Comparison of ENCODE assay signal across 11 cellular contexts in genomic region chr3:172194702-172195392, GRCh38.
DNase-seq lines count a peak whose midpoint lies in the region; ATAC-seq, FAIRE-seq and TF ChIP-seq lines count a peak whose summit lies in the region.
"Had no signal": no experiment of that assay in that cellular context is flagged by ENCODE, and none has a peak within 500 bp of the region (broad histone marks: within the 10 kb centered on the region; RNA-seq: fewer than 3 reads in every experiment).

No MANE protein-coding gene starts in this region.

- peaks cover 2% of the 10 kb centered on the region for H3K9me3 Mint-ChIP-seq in astrocyte (ENCODE audit: unreplicated experiment)
- H3K9me3 Mint-ChIP-seq: activated CD4-positive, alpha-beta T cell treated with anti-CD3 and anti-CD28 coated beads, Interleukin-2, amount 10 ng/mL, durations not matched to agents 7 days and 5 days had no signal

- FAIRE-seq in astrocyte (lab: Jason Lieb, UNC): no peak

- H3K4me3 ChIP-seq in astrocyte (ENCODE audit: insufficient read depth, low read depth, low read length) (no peak overlapping the region), left lung (no peak overlapping the region)

- no peak overlapping the region for H2AFZ ChIP-seq in astrocyte (ENCODE audit: low read depth, low read length)

- no peaks in the 10 kb centered on the region for H3K9me3 ChIP-seq in astrocyte (ENCODE audit: insufficient read depth, low read depth, low read length)
- H3K9me3 ChIP-seq in left lung: no peaks in the 10 kb centered on the region

- H3K79me2 ChIP-seq in astrocyte (ENCODE audit: insufficient read depth, low read length): peaks cover 85% of the 10 kb centered on the region

- peaks cover 23% of the 10 kb centered on the region for H3K4me1 Mint-ChIP-seq in astrocyte (ENCODE audit: low read depth, unreplicated experiment)
- H3K4me1 Mint-ChIP-seq: activated CD4-positive, alpha-beta T cell treated with anti-CD3 and anti-CD28 coated beads, Interleukin-2, amount 10 ng/mL, durations not matched to agents 7 days and 5 days had no signal

- peak overlapping the region; percentile 7 for H3K27ac Mint-ChIP-seq in astrocyte (ENCODE audit: unreplicated experiment)
- H3K27ac Mint-ChIP-seq: activated CD4-positive, alpha-beta T cell treated with anti-CD3 and anti-CD28 coated beads, Interleukin-2, amount 10 ng/mL, durations not matched to agents 7 days and 5 days had no signal

- H3K36me3 ChIP-seq in astrocyte (ENCODE audit: insufficient read depth, low read length) (peaks cover 3% of the 10 kb centered on the region), left lung (peaks cover 0 to 5% of the 10 kb centered on the region in 2 donors)

- peak; percentile 78 for ATAC-seq in left lung
- ATAC-seq in omental fat pad (ENCODE audit: low FRiP score): no peak

- H3K4me3 Mint-ChIP-seq in astrocyte (ENCODE audit: unreplicated experiment): no peak overlapping the region
- H3K4me3 Mint-ChIP-seq: activated CD4-positive, alpha-beta T cell treated with anti-CD3 and anti-CD28 coated beads, Interleukin-2, amount 10 ng/mL, durations not matched to agents 7 days and 5 days had no signal

- H3K27ac ChIP-seq in astrocyte (ENCODE audit: low read depth, low read length) (peak overlapping the region; percentile 16), left lung (no peak overlapping the region)

- intact Hi-C loops in left lung (cut with DNase I): no loop called here

- H3K4me2 ChIP-seq in astrocyte (ENCODE audit: low read length): peak overlapping the region; percentile 18

- H3K36me3 Mint-ChIP-seq in astrocyte (ENCODE audit: low read depth, unreplicated experiment): peaks cover 12% of the 10 kb centered on the region

- DNase-seq in DMS 273 treated with DMSO at 0.1 percent for 48 hours (lab: John Stamatoyannopoulos, UW) (peak; percentile 54), NCI-H1105 (lab: John Stamatoyannopoulos, UW) (peak; percentile 80), astrocyte (ENCODE audit: low read depth) (peak; percentile 67), left lung (no peak), omental fat pad (ENCODE audit: low spot score) (no peak), cerebellar nuclear complex (lab: John Stamatoyannopoulos, UW) (no peak), GM19238 (ENCODE audit: insufficient read length, low spot score) (no peak), NCI-H1694 treated with DMSO at 0.1 percent for 48 hours (lab: John Stamatoyannopoulos, UW) (no peak)
- DNase-seq: activated CD4-positive, alpha-beta T cell treated with anti-CD3 and anti-CD28 coated beads, Interleukin-2, amount 10 ng/mL, durations not matched to agents 7 days and 5 days; GF-D8; KBM-7 had no signal

- peaks cover 14% of the 10 kb centered on the region for H3K4me1 ChIP-seq in astrocyte (ENCODE audit: insufficient read depth, low read length)
- H3K4me1 ChIP-seq in left lung: peaks cover 6 to 13% of the 10 kb centered on the region in 2 donors

- H3K9ac ChIP-seq in astrocyte (ENCODE audit: low read length): peak overlapping the region; percentile 26

- H3K27me3 ChIP-seq in astrocyte (ENCODE audit: insufficient read depth, low read length) (no peaks in the 10 kb centered on the region), left lung (no peaks in the 10 kb centered on the region)

- TF ChIP-seq CTCF in astrocyte (IDR thresholded peaks at IDR 0.05; ENCODE audit: insufficient read depth, low read depth, low read length): no peak
- TF ChIP-seq CTCF in left lung (IDR thresholded peaks at IDR 0.05): no peak
- no peak for TF ChIP-seq CTCF in omental fat pad (IDR thresholded peaks at IDR 0.05)

- peaks cover 42% of the 10 kb centered on the region for H4K20me1 ChIP-seq in astrocyte (ENCODE audit: insufficient read depth, low read length)

- H3K27me3 Mint-ChIP-seq in astrocyte (ENCODE audit: low read depth, unreplicated experiment): no peaks in the 10 kb centered on the region
- H3K27me3 Mint-ChIP-seq: activated CD4-positive, alpha-beta T cell treated with anti-CD3 and anti-CD28 coated beads, Interleukin-2, amount 10 ng/mL, durations not matched to agents 7 days and 5 days had no signal

Comparison
In these comparisons a context has a peak if more than half of its experiments do, and no peak if none do; other contexts are left out.
1. DNase-seq: peak in DMS 273 treated with DMSO at 0.1 percent for 48 hours (single experiment), NCI-H1105 (single experiment) and astrocyte (single experiment); none in left lung (0 of 2), omental fat pad (single experiment), cerebellar nuclear complex (0 of 2), GM19238 (single experiment) and NCI-H1694 treated with DMSO at 0.1 percent for 48 hours (single experiment).